In the genomic region with DNA sequence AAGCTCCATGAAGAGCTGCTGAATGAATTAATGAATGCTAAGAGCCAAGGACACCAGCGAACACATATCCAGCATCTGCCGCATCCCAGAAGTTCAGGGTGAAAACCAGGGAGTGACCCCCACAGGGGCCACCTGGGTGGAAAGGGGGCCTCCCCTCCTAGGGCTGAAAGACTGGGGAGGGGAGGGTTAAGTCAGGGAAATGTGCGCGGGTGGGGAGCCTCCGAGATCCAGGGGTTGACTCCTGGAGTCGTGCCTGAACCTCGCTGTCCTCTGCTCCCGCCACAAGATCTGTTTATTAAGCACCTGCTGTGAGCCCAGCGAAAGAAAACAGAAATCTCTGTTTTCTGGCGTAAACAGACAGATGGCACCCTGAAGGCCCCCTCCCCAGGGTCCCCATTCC, we compare ENCODE assay signal across 9 cellular contexts. TPM values are rescaled to one million over a fixed set of nuclear protein-coding genes. Genes with fewer than 3 reads are reported as not detected.
DNase-seq lines count a peak whose midpoint lies in the region; ATAC-seq and TF ChIP-seq lines count a peak whose summit lies in the region.
"Not testable (repeated sequence)": the region's sequence is repeated elsewhere in the genome, so short reads cannot be mapped to it uniquely, and the experiment has no call there.
"Had no signal": no experiment of that assay in that cellular context is flagged by ENCODE, and none has a peak within 500 bp of the region (broad histone marks: within the 10 kb centered on the region; RNA-seq: fewer than 3 reads in every experiment).

No MANE protein-coding gene starts in this region.

- not testable (repeated sequence) for ATAC-seq in lower lobe of right lung

- H3K4me1 ChIP-seq in CD8-positive, alpha-beta memory T cell (ENCODE audit: insufficient read depth, low read length); MM.1S (ENCODE audit: low read length); prostate gland (replicated peaks): not testable (repeated sequence)
- H3K4me1 ChIP-seq in esophagus muscularis mucosa: peaks cover 7 to 32% (median 28%) of the 10 kb centered on the region in 4 donors
- peaks cover 21% of the 10 kb centered on the region for H3K4me1 ChIP-seq in lower lobe of right lung
- peaks cover 0 to 21% (median 14%) of the 10 kb centered on the region in 4 donors for H3K4me1 ChIP-seq in transverse colon

- H3K36me3 ChIP-seq in CD8-positive, alpha-beta memory T cell (ENCODE audit: insufficient read depth, low read length); MM.1S (replicated peaks; ENCODE audit: insufficient read depth, low read length); esophagus muscularis mucosa; lower lobe of right lung; prostate gland; transverse colon: not testable (repeated sequence)

- not testable (repeated sequence) for TF ChIP-seq POLR2A in esophagus muscularis mucosa (IDR thresholded peaks at IDR 0.05; ENCODE audit: low read depth); prostate gland (IDR thresholded peaks at IDR 0.05); transverse colon (IDR thresholded peaks at IDR 0.05)

- 18% methylated on average over 8 of the region's 10 CpGs for WGBS in esophagus muscularis mucosa
- 34% methylated on average over 10 of the region's 10 CpGs for WGBS in prostate gland
- WGBS in transverse colon (ENCODE audit: low coverage in 1 of 2), 2 donors: 50% methylated on average over 10 of the region's 10 CpGs; no CpG with 5 or more reads in 1 of the 2 donors

- H3K9me2 ChIP-seq in MM.1S (replicated peaks; ENCODE audit: insufficient read depth, low read length): not testable (repeated sequence)

- peak overlapping the region; percentile 70 for H3K27ac ChIP-seq in CD8-positive, alpha-beta memory T cell (ENCODE audit: low read depth, low read length)
- H3K27ac ChIP-seq in MM.1S (ENCODE audit: low read length): not testable (repeated sequence)
- H3K27ac ChIP-seq in esophagus muscularis mucosa (replicated peaks in 1 of 4) (peak overlapping the region; percentile 80 to 91 (median 82)), lower lobe of right lung (peak overlapping the region; percentile 82), prostate gland (peak overlapping the region; percentile 77 to 86), transverse colon (peak overlapping the region; percentile 73 to 85 (median 82))

- TF ChIP-seq CTCF in MM.1S (IDR thresholded peaks at IDR 0.05; ENCODE audit: low read length); brain (conservative IDR thresholded peaks at IDR 0.05); esophagus muscularis mucosa (IDR thresholded peaks at IDR 0.05); lower lobe of right lung (IDR thresholded peaks at IDR 0.05); prostate gland (IDR thresholded peaks at IDR 0.05); transverse colon (IDR thresholded peaks at IDR 0.05): not testable (repeated sequence)

- not testable (repeated sequence) for H3K27me3 ChIP-seq in CD8-positive, alpha-beta memory T cell (ENCODE audit: insufficient read depth, low read length, poor library complexity, severe bottlenecking); MM.1S (replicated peaks; ENCODE audit: insufficient read depth, low read length); esophagus muscularis mucosa; lower lobe of right lung (ENCODE audit: low read depth); prostate gland (replicated peaks; ENCODE audit: insufficient read depth); transverse colon

- intact Hi-C loops in activated CD4-positive, alpha-beta T cell treated with anti-CD3 and anti-CD28 coated beads, Interleukin-2, amount 10 ng/mL, durations not matched to agents 24 days and 14 days (cut with micrococcal nuclease): loop anchor here (5.0 kb wide), 1 partner anchor 56 kb away; a partner anchor contains a TSS
- intact Hi-C loops in esophagus muscularis mucosa (cut with DNase I): loop anchor here (2.0 kb wide), 1 partner anchor 57 kb away; a partner anchor contains a TSS
- intact Hi-C loops in lower lobe of right lung (cut with DNase I); prostate gland (cut with DNase I); transverse colon (cut with DNase I; ENCODE audit: low total_unique reads): not testable (repeated sequence)

- peak overlapping the region; percentile 55 for H3K4me3 ChIP-seq in CD8-positive, alpha-beta memory T cell (ENCODE audit: low read length)
- H3K4me3 ChIP-seq in MM.1S (ENCODE audit: low read length): not testable (repeated sequence)
- H3K4me3 ChIP-seq in esophagus muscularis mucosa: peak overlapping the region; percentile 74 to 90 (median 83)
- peak overlapping the region; percentile 89 for H3K4me3 ChIP-seq in lower lobe of right lung
- peak overlapping the region; percentile 73 to 92 for H3K4me3 ChIP-seq in prostate gland
- peak overlapping the region in 3 of 4 donors; percentile 74 to 87 (median 80) for H3K4me3 ChIP-seq in transverse colon

- CTCF ChIA-PET in CD8-positive, alpha-beta memory T cell (lab: Charles Lee): interaction anchor here (0.5 to 1.1 kb wide), 2 partner anchors 57 to 60 kb away, joined by 3 read pairs; no protein-coding TSS in a partner anchor

- peak overlapping the region; percentile 63; the same call in 1 of the 2 replicates for H3K4me2 ChIP-seq in MM.1S (ENCODE audit: low read depth, low read length)

- TF ChIP-seq EP300 in esophagus muscularis mucosa (IDR thresholded peaks at IDR 0.05); transverse colon (IDR thresholded peaks at IDR 0.05; ENCODE audit: low read depth): not testable (repeated sequence)

- not testable (repeated sequence) for H3K9ac ChIP-seq in MM.1S (ENCODE audit: low read length)

- in situ Hi-C loops in transverse colon (cut with MboI; ENCODE audit: low pct_ligation_motif_present in 1 of 4, low pct_unique_long_range_greater_than_20kb in 1 of 4, low sequenced_read_pairs in 3 of 4): not testable (repeated sequence)

- H4K20me1 ChIP-seq in MM.1S (ENCODE audit: insufficient read depth, low read length): not testable (repeated sequence)

- H3K9me3 ChIP-seq in CD8-positive, alpha-beta memory T cell (ENCODE audit: low read length); MM.1S (replicated peaks; ENCODE audit: insufficient read depth, low read length); esophagus muscularis mucosa; lower lobe of right lung; prostate gland; transverse colon: not testable (repeated sequence)

- peak overlapping the region; percentile 75 to 92 (median 85) for H3K4me3 Mint-ChIP-seq in CD8-positive, alpha-beta memory T cell
- peak overlapping the region; percentile 83 for H3K4me3 Mint-ChIP-seq in activated CD4-positive, alpha-beta T cell treated with anti-CD3 and anti-CD28 coated beads, Interleukin-2, amount 10 ng/mL, durations not matched to agents 24 days and 14 days
- peak overlapping the region; percentile 83 to 89 (median 85) for H3K4me3 Mint-ChIP-seq in brain

- H3K9me3 Mint-ChIP-seq in CD8-positive, alpha-beta memory T cell; activated CD4-positive, alpha-beta T cell treated with anti-CD3 and anti-CD28 coated beads, Interleukin-2, amount 10 ng/mL, durations not matched to agents 24 days and 14 days; brain: not testable (repeated sequence)

- peak in 1 of 5 donors; percentile 23 for DNase-seq in CD8-positive, alpha-beta memory T cell
- DNase-seq in MM.1S; activated CD4-positive, alpha-beta T cell treated with anti-CD3 and anti-CD28 coated beads, Interleukin-2, amount 10 ng/mL, durations not matched to agents 24 days and 14 days; esophagus muscularis mucosa (ENCODE audit: extremely low spot score); lower lobe of right lung; prostate gland (ENCODE audit: low spot score); transverse colon: not testable (repeated sequence)

- not testable (repeated sequence) for H3F3A ChIP-seq in MM.1S (ENCODE audit: insufficient read depth, low read length)

- not testable (repeated sequence) for H3K36me3 Mint-ChIP-seq in CD8-positive, alpha-beta memory T cell; activated CD4-positive, alpha-beta T cell treated with anti-CD3 and anti-CD28 coated beads, Interleukin-2, amount 10 ng/mL, durations not matched to agents 24 days and 14 days (ENCODE audit: low read depth); brain

- POLR2A ChIA-PET in CD8-positive, alpha-beta memory T cell (lab: Charles Lee): interaction anchor here (0.5 kb wide), 1 partner anchor 220 kb away, joined by 3 read pairs; no protein-coding TSS in a partner anchor

- H3K27ac Mint-ChIP-seq in CD8-positive, alpha-beta memory T cell: peak overlapping the region in 7 of 8 donors; percentile 21 to 91 (median 83)
- H3K27ac Mint-ChIP-seq in activated CD4-positive, alpha-beta T cell treated with anti-CD3 and anti-CD28 coated beads, Interleukin-2, amount 10 ng/mL, durations not matched to agents 24 days and 14 days: peak overlapping the region; percentile 58
- H3K27ac Mint-ChIP-seq in brain: peak overlapping the region; percentile 26 to 94 (median 73)

- peaks cover 9 to 35% (median 16%) of the 10 kb centered on the region in 3 donors for H3K4me1 Mint-ChIP-seq in CD8-positive, alpha-beta memory T cell
- H3K4me1 Mint-ChIP-seq in activated CD4-positive, alpha-beta T cell treated with anti-CD3 and anti-CD28 coated beads, Interleukin-2, amount 10 ng/mL, durations not matched to agents 24 days and 14 days: peaks cover 16% of the 10 kb centered on the region
- H3K4me1 Mint-ChIP-seq in brain: peaks cover 42% of the 10 kb centered on the region

- H2AFZ ChIP-seq in MM.1S (ENCODE audit: low read length): not testable (repeated sequence)

- H3K79me2 ChIP-seq in MM.1S (ENCODE audit: low read length): not testable (repeated sequence)

- not testable (repeated sequence) for H3K27me3 Mint-ChIP-seq in CD8-positive, alpha-beta memory T cell; activated CD4-positive, alpha-beta T cell treated with anti-CD3 and anti-CD28 coated beads, Interleukin-2, amount 10 ng/mL, durations not matched to agents 24 days and 14 days; brain

RNA-seq across cellular contexts. Expression of a gene that starts 16.0 kb away (rescaled TPM):
- 1,000 to 10,000 TPM; 1,293 to 1,300 TPM for total RNA-seq in CD8-positive, alpha-beta memory T cell
- not detected for polyA plus RNA-seq in CD8-positive, alpha-beta memory T cell
- 1,962 and 2,189 TPM in 2 replicates for total RNA-seq in activated CD4-positive, alpha-beta T cell treated with anti-CD3 and anti-CD28 coated beads, Interleukin-2, amount 10 ng/mL, durations not matched to agents 24 days and 14 days
- polyA plus RNA-seq in brain (ENCODE audit: insufficient read depth, low read depth, low replicate concordance): not detected
- total RNA-seq in esophagus muscularis mucosa (under 1 TPM in 2 of 4 donors, not detected in 2; under 0.01 TPM), lower lobe of right lung (6,803 TPM), prostate gland (under 1 TPM; under 0.01 TPM), transverse colon (under 1 TPM in 3 of 4 donors, not detected in 1; under 0.01 TPM)
- total RNA-seq: HT1080 had no signal

RNA-seq across cellular contexts. Expression of a gene that starts 57.5 kb away (rescaled TPM):
- total RNA-seq in CD8-positive, alpha-beta memory T cell: 10 to 100 TPM; 79.4 to 80.5 TPM
- 170 TPM for polyA plus RNA-seq in CD8-positive, alpha-beta memory T cell
- total RNA-seq in activated CD4-positive, alpha-beta T cell treated with anti-CD3 and anti-CD28 coated beads, Interleukin-2, amount 10 ng/mL, durations not matched to agents 24 days and 14 days: 74.1 and 76.8 TPM in 2 replicates
- 63.8 TPM for polyA plus RNA-seq in brain (ENCODE audit: insufficient read depth, low read depth, low replicate concordance)
- total RNA-seq in esophagus muscularis mucosa: 10 to 100 TPM; 26.2 to 43.9 (median 37.5) TPM
- total RNA-seq in lower lobe of right lung: 97.7 TPM
- total RNA-seq in prostate gland: 100 to 1,000 TPM in 1 of 2 donors, 10 to 100 TPM in 1; 43.7 to 106 TPM
- 10 to 100 TPM; 34.4 to 58.2 (median 52.4) TPM for total RNA-seq in transverse colon

Comparison
In these comparisons a context has a peak if more than half of its experiments do, and no peak if none do; other contexts are left out.
1. RNA of a gene that starts 16.0 kb away (total RNA-seq): 6,803 TPM in lower lobe of right lung (single experiment), 1,962 to 2,189 TPM in activated CD4-positive, alpha-beta T cell treated with anti-CD3 and anti-CD28 coated beads, Interleukin-2, amount 10 ng/mL, durations not matched to agents 24 days and 14 days and 1,293 to 1,300 TPM in CD8-positive, alpha-beta memory T cell; under 0.01 TPM in esophagus muscularis mucosa, under 0.01 TPM in prostate gland and under 0.01 TPM in transverse colon; every median in the first group is over 1,000 times any median in the second.
2. Peak in every context shown above with its lines, with median percentiles within 50 percentile points of each other: H3K27ac Mint-ChIP-seq and H3K4me3 Mint-ChIP-seq.